9 cellular contexts compared by ENCODE assay signal in genomic region chr7:954330-955238, GRCh38. TPM values are rescaled to one million over a fixed set of nuclear protein-coding genes. Genes with fewer than 3 reads are reported as not detected.
DNase-seq lines count a peak whose midpoint lies in the region; ATAC-seq and TF ChIP-seq lines count a peak whose summit lies in the region.
"Had no signal": no experiment of that assay in that cellular context is flagged by ENCODE, and none has a peak within 500 bp of the region (broad histone marks: within the 10 kb centered on the region; RNA-seq: fewer than 3 reads in every experiment).

Gene ADAP1, minus strand, starts transcription at chr7:954680. Its CDS starts 203 bp downstream, at chr7:954477.

- peaks cover 2% of the 10 kb centered on the region for H4K20me1 ChIP-seq in osteoblast (ENCODE audit: insufficient read depth, low read length)

- H3K36me3 ChIP-seq in cardiac muscle cell (no peaks in the 10 kb centered on the region), osteoblast (ENCODE audit: insufficient read depth, low read length) (no peaks in the 10 kb centered on the region)
- H3K36me3 ChIP-seq: SJSA1 had no signal

- TF ChIP-seq CTCF in cardiac muscle cell (IDR thresholded peaks at IDR 0.05; ENCODE audit: low read depth, low read length) (no peak), osteoblast (IDR thresholded peaks at IDR 0.05; ENCODE audit: extremely low read depth, low read depth, low read length) (no peak)

- H3K27ac ChIP-seq in cardiac muscle cell (no peak within 1 kb of the TSS), osteoblast (ENCODE audit: low read depth, low read length) (no peak within 1 kb of the TSS)
- H3K27ac ChIP-seq: SJSA1 had no signal

- H3K27me3 ChIP-seq in cardiac muscle cell (peaks cover 34% of the 10 kb centered on the region), osteoblast (ENCODE audit: insufficient read depth, low read length) (peaks cover 49% of the 10 kb centered on the region)

- no peaks in the 10 kb centered on the region for H3K4me1 ChIP-seq in cardiac muscle cell (ENCODE audit: low read depth)
- no peaks in the 10 kb centered on the region for H3K4me1 ChIP-seq in osteoblast (ENCODE audit: insufficient read depth, low read length)

- no peaks in the 10 kb centered on the region for H3K79me2 ChIP-seq in osteoblast (ENCODE audit: insufficient read depth, low read length)

- ATAC-seq in GM21723 (IDR thresholded peaks at IDR 0.05; ENCODE audit: unreplicated experiment) = peak; percentile 47

- H3K9me3 ChIP-seq in cardiac muscle cell (ENCODE audit: low read depth) (no peaks in the 10 kb centered on the region), osteoblast (ENCODE audit: low read depth, low read length) (no peaks in the 10 kb centered on the region)
- H3K9me3 ChIP-seq: SJSA1 had no signal

- peak; percentile 66 for DNase-seq in Daoy (ENCODE audit: low read depth)
- DNase-seq in NOMO-1 treated with DMSO at 0.1 percent for 48 hours (lab: John Stamatoyannopoulos, UW; ENCODE audit: unreplicated experiment) = peak; percentile 56
- DNase-seq in activated effector memory CD4-positive, alpha-beta T cell treated with Interleukin-2 at 50 U/mL for 16 hours = peak; percentile 25
- peak; percentile 59 to 77 for DNase-seq in cardiac muscle cell (ENCODE audit: low read depth in 1 of 2, low spot score in 1 of 2)
- DNase-seq in osteoblast (ENCODE audit: insufficient read length, low spot score, missing footprints) = peak; percentile 94
- DNase-seq in ureter (ENCODE audit: low spot score) = no peak
- no peak for DNase-seq in SW 1271 (lab: John Stamatoyannopoulos, UW)

- no peak within 1 kb of the TSS for H2AFZ ChIP-seq in osteoblast (ENCODE audit: low read length)

- no peak within 1 kb of the TSS for H3K4me2 ChIP-seq in osteoblast (ENCODE audit: insufficient read depth, low read length)

- H3K4me3 ChIP-seq in cardiac muscle cell = peak within 1 kb of the TSS; percentile 66
- H3K4me3 ChIP-seq in osteoblast (ENCODE audit: insufficient read depth, low read length) = peak within 1 kb of the TSS; percentile 40
- H3K4me3 ChIP-seq: SJSA1 had no signal

RNA-seq across cellular contexts. Expression of gene ADAP1, which starts in this region (rescaled TPM):
- 1.3 and 5.9 TPM in 2 replicates for total RNA-seq in Daoy (2014; rRNA removed; shearing (Covaris generic))
- total RNA-seq in cardiac muscle cell = 12.0 and 12.8 TPM in 2 replicates
- 9.6 and 14.4 TPM in 2 replicates for polyA plus RNA-seq in cardiac muscle cell
- total RNA-seq in osteoblast = 0.59 and 2.2 TPM in 2 replicates
- total RNA-seq in ureter = 20.6 TPM

Comparison
In these comparisons a context has a peak if more than half of its experiments do, and no peak if none do; other contexts are left out.
1. DNase-seq: peak in Daoy (single experiment), NOMO-1 treated with DMSO at 0.1 percent for 48 hours (single experiment), activated effector memory CD4-positive, alpha-beta T cell treated with Interleukin-2 at 50 U/mL for 16 hours (single experiment), cardiac muscle cell (2 of 2) and osteoblast (single experiment); none in ureter (single experiment) and SW 1271 (0 of 2).